11 cellular contexts compared by ENCODE assay signal in genomic region chr2:160389875-160390274, GRCh38.
DNase-seq lines count a peak whose midpoint lies in the region; ATAC-seq and TF ChIP-seq lines count a peak whose summit lies in the region.
"Had no signal": no experiment of that assay in that cellular context is flagged by ENCODE, and none has a peak within 500 bp of the region (broad histone marks: within the 10 kb centered on the region; RNA-seq: fewer than 3 reads in every experiment).

No MANE protein-coding gene starts in this region.

- in situ Hi-C loops in mammary epithelial cell (cut with MboI; ENCODE audit: low sequenced_read_pairs in 2 of 2) = no loop called here

- H3K79me2 ChIP-seq in ACC112 (ENCODE audit: control insufficient read depth, insufficient read depth, low read length, unreplicated experiment) = peaks cover 95% of the 10 kb centered on the region
- H3K79me2 ChIP-seq in mammary epithelial cell (ENCODE audit: insufficient read depth, low read length) = peaks cover 97% of the 10 kb centered on the region

- H3K27ac ChIP-seq in ACC112 (ENCODE audit: low read depth, low read length) (peak overlapping the region; percentile 99), mammary epithelial cell (ENCODE audit: insufficient read depth, low read depth, low read length) (peak overlapping the region; percentile 45)

- no peaks in the 10 kb centered on the region for H3K9me3 Mint-ChIP-seq in naive thymus-derived CD8-positive, alpha-beta T cell
- no peaks in the 10 kb centered on the region for H3K9me3 Mint-ChIP-seq in activated CD8-positive, alpha-beta memory T cell treated with anti-CD3 and anti-CD28 coated beads, Interleukin-2, amount 10 ng/mL, durations not matched to agents 7 days and 5 days (ENCODE audit: low read depth)

- H3K36me3 Mint-ChIP-seq in naive thymus-derived CD8-positive, alpha-beta T cell = peaks cover 0 to 4% (median 3%) of the 10 kb centered on the region in 3 donors
- peaks cover 17% of the 10 kb centered on the region for H3K36me3 Mint-ChIP-seq in activated CD8-positive, alpha-beta memory T cell treated with anti-CD3 and anti-CD28 coated beads, Interleukin-2, amount 10 ng/mL, durations not matched to agents 7 days and 5 days

- peak overlapping the region in 7 of 10 donors; percentile 4 to 68 (median 47) for H3K27ac Mint-ChIP-seq in naive thymus-derived CD8-positive, alpha-beta T cell
- no peak overlapping the region for H3K27ac Mint-ChIP-seq in activated CD8-positive, alpha-beta memory T cell treated with anti-CD3 and anti-CD28 coated beads, Interleukin-2, amount 10 ng/mL, durations not matched to agents 7 days and 5 days

- no peak overlapping the region for H3K4me3 ChIP-seq in ACC112 (ENCODE audit: low read depth, low read length)
- no peak overlapping the region for H3K4me3 ChIP-seq in mammary epithelial cell (replicated peaks in 1 of 3; ENCODE audit: insufficient read depth in 1 of 3, low read depth in 2 of 3, low read length in 3 of 3)

- no peaks in the 10 kb centered on the region for H4K20me1 ChIP-seq in mammary epithelial cell (ENCODE audit: insufficient read depth, low read length)

- peak overlapping the region; percentile 74 for H3K4me2 ChIP-seq in mammary epithelial cell (ENCODE audit: insufficient read depth, low read depth, low read length)

- H3K4me1 ChIP-seq in ACC112 (ENCODE audit: control insufficient read depth, insufficient read depth, low read length, unreplicated experiment) = peaks cover 91% of the 10 kb centered on the region
- H3K4me1 ChIP-seq in mammary epithelial cell (ENCODE audit: insufficient read depth, low read length) = peaks cover 67% of the 10 kb centered on the region

- peak overlapping the region in 8 of 10 donors; percentile 1 to 59 (median 36) for H3K4me3 Mint-ChIP-seq in naive thymus-derived CD8-positive, alpha-beta T cell
- no peak overlapping the region for H3K4me3 Mint-ChIP-seq in activated CD8-positive, alpha-beta memory T cell treated with anti-CD3 and anti-CD28 coated beads, Interleukin-2, amount 10 ng/mL, durations not matched to agents 7 days and 5 days

- dilution Hi-C loops in mammary epithelial cell (cut with HindIII; ENCODE audit: low sequenced_read_pairs) = no loop called here

- no peaks in the 10 kb centered on the region for H3K27me3 ChIP-seq in ACC112 (ENCODE audit: insufficient read depth, low read length)
- H3K27me3 ChIP-seq in mammary epithelial cell (ENCODE audit: insufficient read depth, low read length) = no peaks in the 10 kb centered on the region

- no peaks in the 10 kb centered on the region for H3K9me3 ChIP-seq in mammary epithelial cell (replicated peaks; ENCODE audit: insufficient read depth, low read length)

- TF ChIP-seq CTCF in mammary epithelial cell (conservative IDR thresholded peaks at IDR 0.05 in 1 of 2, IDR thresholded peaks at IDR 0.05 in 1 of 2; ENCODE audit: extremely low read depth in 1 of 2, insufficient read depth in 1 of 2, low read depth in 1 of 2, low read length in 2 of 2) = no peak

- H3K36me3 ChIP-seq in ACC112 (ENCODE audit: insufficient read depth, low read length) (no peaks in the 10 kb centered on the region), mammary epithelial cell (ENCODE audit: insufficient read depth, low read length) (no peaks in the 10 kb centered on the region)

- intact Hi-C loops in mammary epithelial cell (cut with micrococcal nuclease) = no loop called here

- H3K4me1 Mint-ChIP-seq in naive thymus-derived CD8-positive, alpha-beta T cell = peaks cover 41 to 96% (median 89%) of the 10 kb centered on the region in 4 donors
- peaks cover 68% of the 10 kb centered on the region for H3K4me1 Mint-ChIP-seq in activated CD8-positive, alpha-beta memory T cell treated with anti-CD3 and anti-CD28 coated beads, Interleukin-2, amount 10 ng/mL, durations not matched to agents 7 days and 5 days

- DNase-seq in HEK293T (ENCODE audit: extremely low spot score) = peak; percentile 22
- peak; percentile 61 for DNase-seq in mammary epithelial cell
- no peak for DNase-seq in naive thymus-derived CD8-positive, alpha-beta T cell
- no peak for DNase-seq in DMS53 treated with DMSO at 0.1 percent for 48 hours (lab: John Stamatoyannopoulos, UW; ENCODE audit: unreplicated experiment)
- DNase-seq in activated CD8-positive, alpha-beta memory T cell treated with anti-CD3 and anti-CD28 coated beads, Interleukin-2, amount 10 ng/mL, durations not matched to agents 7 days and 5 days = no peak
- no peak for DNase-seq in HCEC 1CT
- DNase-seq: activated T-cell treated with anti-CD3 and anti-CD28 coated beads, Interleukin-2, amount 50 U/mL, for 48 hours; midbrain; NCI-H1694 treated with DMSO at 0.1 percent for 48 hours had no signal

- no TSS peak for BruUV-seq in mammary epithelial cell (replicated peaks; lab: Mats Ljungman, UMichigan)

- POLR2A ChIA-PET in HEK293T (lab: Yijun Ruan, JAX) = no interaction called here
- POLR2A ChIA-PET in naive thymus-derived CD8-positive, alpha-beta T cell (lab: Charles Lee) = interaction anchor here (0.7 to 0.8 kb wide), 2 partner anchors 180 to 601 kb away, joined by 5 to 6 read pairs; no protein-coding TSS in a partner anchor

- H2AFZ ChIP-seq in ACC112 (ENCODE audit: low read length, unreplicated experiment) = no peak overlapping the region
- no peak overlapping the region for H2AFZ ChIP-seq in mammary epithelial cell (ENCODE audit: low read depth, low read length)

- H3K27me3 Mint-ChIP-seq in naive thymus-derived CD8-positive, alpha-beta T cell = no peaks in the 10 kb centered on the region
- no peaks in the 10 kb centered on the region for H3K27me3 Mint-ChIP-seq in activated CD8-positive, alpha-beta memory T cell treated with anti-CD3 and anti-CD28 coated beads, Interleukin-2, amount 10 ng/mL, durations not matched to agents 7 days and 5 days

- CTCF ChIA-PET in HEK293T (lab: Yijun Ruan, JAX) (no interaction called here), mammary epithelial cell (lab: Charles Lee; ENCODE audit: low non-redundant PET) (no interaction called here)
- CTCF ChIA-PET in activated CD8-positive, alpha-beta memory T cell treated with anti-CD3 and anti-CD28 coated beads, Interleukin-2, amount 10 ng/mL, durations not matched to agents 7 days and 5 days (lab: Charles Lee) = interaction anchor here (1.2 to 1.4 kb wide), 3 partner anchors 12 to 36 kb away, joined by 3 to 4 read pairs (median 4); no protein-coding TSS in a partner anchor

- no peak overlapping the region for H3K9ac ChIP-seq in mammary epithelial cell (ENCODE audit: insufficient read depth, low read length)

- ATAC-seq in naive thymus-derived CD8-positive, alpha-beta T cell = no peak
- no peak for ATAC-seq in GM21723 (IDR thresholded peaks at IDR 0.05; ENCODE audit: unreplicated experiment)
- no peak for ATAC-seq in activated CD8-positive, alpha-beta memory T cell treated with anti-CD3 and anti-CD28 coated beads, Interleukin-2, amount 10 ng/mL, durations not matched to agents 7 days and 5 days

TF ChIP-seq in HEK293T, 16 proteins besides CTCF, POLR2A, EP300 and RAD21:
- peak; percentile 22; the same call in 1 of the 2 replicates for TF ChIP-seq CTBP1 (IDR thresholded peaks at IDR 0.05; ENCODE audit: borderline replicate concordance)
- TF ChIP-seq L3MBTL2 (conservative IDR thresholded peaks at IDR 0.05) = no peak

Comparison
In these comparisons a context has a peak if more than half of its experiments do, and no peak if none do; other contexts are left out.
1. DNase-seq: peak in HEK293T (single experiment) and mammary epithelial cell (single experiment); none in naive thymus-derived CD8-positive, alpha-beta T cell (0 of 10), DMS53 treated with DMSO at 0.1 percent for 48 hours (single experiment), activated CD8-positive, alpha-beta memory T cell treated with anti-CD3 and anti-CD28 coated beads, Interleukin-2, amount 10 ng/mL, durations not matched to agents 7 days and 5 days (single experiment) and HCEC 1CT (single experiment).